In genomic region chr17:21271767-21272166, GRCh38 we compare ENCODE assay signal across 35 cellular contexts.
"Had no signal": no experiment of that assay in that cellular context is flagged by ENCODE, and none has a peak within 500 bp of the region (broad histone marks: within the 10 kb centered on the region; RNA-seq: fewer than 3 reads in every experiment).

No MANE protein-coding gene starts in this region.

- DNase-seq: activated B cell treated with CpG ODN at 0.5 μM for 24 hours; activated CD4-positive, alpha-beta T cell treated with anti-CD3 and anti-CD28 coated beads for 4 hours; activated CD4-positive, alpha-beta T cell treated with anti-CD3 and anti-CD28 coated beads, Interleukin-2, amount 10 ng/mL, durations not matched to agents 24 days and 14 days; activated CD4-positive, alpha-beta T cell treated with anti-CD3 and anti-CD28 coated beads, Interleukin-2, amount 50 U/mL, for 1 hour; activated CD4-positive, alpha-beta T cell treated with anti-CD3 and anti-CD28 coated beads, Interleukin-2, amount 50 U/mL, for 4 hours; activated CD4-positive, CD25-positive, alpha-beta regulatory T cell treated with anti-CD3 and anti-CD28 coated beads, Interleukin-2, amount 50 U/mL, for 72 hours; activated CD8-positive, alpha-beta memory T cell treated with anti-CD3 and anti-CD28 coated beads, Interleukin-2, amount 50 U/mL, for 4 hours; activated CD8-positive, alpha-beta T cell treated with anti-CD3 and anti-CD28 coated beads for 36 hours; activated effector memory CD4-positive, alpha-beta T cell treated with anti-CD3 and anti-CD28 coated beads, Interleukin-2, amount 50 U/mL, for 16 hours; activated gamma-delta T cell treated with Interleukin-2 at 50 U/mL for 16 hours; activated naive CD4-positive, alpha-beta T cell; activated naive CD4-positive, alpha-beta T cell treated with anti-CD3 and anti-CD28 coated beads for 36 hours; activated naive CD4-positive, alpha-beta T cell treated with anti-CD3 and anti-CD28 coated beads, Interleukin-2, amount 50 U/mL, for 16 hours; activated naive CD8-positive, alpha-beta T cell treated with anti-CD3 and anti-CD28 coated beads for 36 hours; activated T-cell treated with anti-CD3 and anti-CD28 coated beads for 4 hours; activated T-cell treated with anti-CD3 and anti-CD28 coated beads, Interleukin-2, amount 50 U/mL, for 1 hour; activated T-cell treated with anti-CD3 and anti-CD28 coated beads, Interleukin-2, amount 50 U/mL, for 4 hours; activated T-cell treated with anti-CD3 and anti-CD28 coated beads, Interleukin-2, amount 50 U/mL, for 72 hours; adrenal gland; amniotic stem cell; aorta; body of pancreas; brain microvascular endothelial cell; central memory CD4-positive, alpha-beta T cell; T-cell; T-helper 2 cell; T-helper 9 cell had no signal

- ATAC-seq: activated CD8-positive, alpha-beta T cell treated with anti-CD3 and anti-CD28 coated beads for 36 hours; activated naive CD4-positive, alpha-beta T cell treated with anti-CD3 and anti-CD28 coated beads, Interleukin-2, amount 50 U/mL, for 72 hours; activated T-cell treated with anti-CD3 and anti-CD28 coated beads, Interleukin-2, amount 50 U/mL, for 4 hours; activated T-cell treated with anti-CD3 and anti-CD28 coated beads, Interleukin-2, amount 50 U/mL, for 72 hours; activated T-helper 17 cell treated with anti-CD3 and anti-CD28 coated beads, Interleukin-2, amount 50 U/mL, for 72 hours; body of pancreas; T-cell had no signal

- H3K27me3 Mint-ChIP-seq: activated B cell treated with CpG ODN at 0.5 μM for 24 hours; activated CD4-positive, alpha-beta T cell treated with anti-CD3 and anti-CD28 coated beads, Interleukin-2, amount 10 ng/mL, durations not matched to agents 24 days and 14 days; activated CD8-positive, alpha-beta T cell treated with anti-CD3 and anti-CD28 coated beads for 36 hours; activated naive CD8-positive, alpha-beta T cell treated with anti-CD3 and anti-CD28 coated beads for 36 hours; activated T-helper 17 cell treated with anti-CD3 and anti-CD28 coated beads, Interleukin-2, amount 50 U/mL, for 72 hours; T-cell had no signal

- H3K27ac Mint-ChIP-seq: activated B cell treated with CpG ODN at 0.5 μM for 24 hours; activated CD4-positive, alpha-beta T cell treated with anti-CD3 and anti-CD28 coated beads, Interleukin-2, amount 10 ng/mL, durations not matched to agents 24 days and 14 days; activated CD8-positive, alpha-beta T cell treated with anti-CD3 and anti-CD28 coated beads for 36 hours; activated naive CD4-positive, alpha-beta T cell treated with anti-CD3 and anti-CD28 coated beads for 36 hours; activated naive CD8-positive, alpha-beta T cell treated with anti-CD3 and anti-CD28 coated beads for 36 hours; activated T-cell treated with anti-CD3 and anti-CD28 coated beads, Interleukin-2, amount 50 U/mL, for 72 hours; activated T-helper 1 cell treated with anti-CD3 and anti-CD28 coated beads, Interleukin-12 subunit alpha, Interleukin-12 subunit beta, Interleukin-2, Interleukin-4 antibody, amounts not matched to agents 30 ng/mL and 10 ng/mL and 1 ng/mL, durations not matched to agents 14 hours and 24 hours and 36 hours; activated T-helper 17 cell treated with anti-CD3 and anti-CD28 coated beads, Interleukin-2, amount 50 U/mL, for 72 hours; T-cell; T-helper 2 cell treated with Interferon-gamma antibody and Interleukin-4, amounts not matched to agents 5 μg/mL and 100 μg/mL, for 36 hours had no signal

- H3K4me3 ChIP-seq: adrenal gland, body of pancreas, breast epithelium had no signal

- H3K36me3 ChIP-seq: adrenal gland, brain microvascular endothelial cell, breast epithelium had no signal

- H3K36me3 Mint-ChIP-seq: activated naive CD4-positive, alpha-beta T cell treated with anti-CD3 and anti-CD28 coated beads, Interleukin-2, amount 50 U/mL, for 72 hours; activated naive CD8-positive, alpha-beta T cell treated with anti-CD3 and anti-CD28 coated beads for 36 hours; T-cell had no signal

- FAIRE-seq: astrocyte, TTC549 had no signal

- H3K27me3 ChIP-seq: adrenal gland, body of pancreas, brain microvascular endothelial cell, breast epithelium had no signal

- H3K27ac ChIP-seq: adrenal gland, body of pancreas, brain microvascular endothelial cell, breast epithelium, VCaP had no signal

- H3K9me3 Mint-ChIP-seq: activated B cell treated with CpG ODN at 0.5 μM for 24 hours; activated CD4-positive, alpha-beta T cell treated with anti-CD3 and anti-CD28 coated beads, Interleukin-2, amount 10 ng/mL, durations not matched to agents 24 days and 14 days; activated CD8-positive, alpha-beta T cell treated with anti-CD3 and anti-CD28 coated beads for 36 hours; activated naive CD4-positive, alpha-beta T cell treated with anti-CD3 and anti-CD28 coated beads for 36 hours; activated naive CD4-positive, alpha-beta T cell treated with anti-CD3 and anti-CD28 coated beads, Interleukin-2, amount 50 U/mL, for 72 hours; activated naive CD8-positive, alpha-beta T cell treated with anti-CD3 and anti-CD28 coated beads for 36 hours; activated T-cell treated with anti-CD3 and anti-CD28 coated beads, Interleukin-2, amount 50 U/mL, for 4 hours; activated T-cell treated with anti-CD3 and anti-CD28 coated beads, Interleukin-2, amount 50 U/mL, for 72 hours; activated T-helper 1 cell treated with anti-CD3 and anti-CD28 coated beads, Interleukin-12 subunit alpha, Interleukin-12 subunit beta, Interleukin-2, Interleukin-4 antibody, amounts not matched to agents 30 ng/mL and 10 ng/mL and 1 ng/mL, durations not matched to agents 14 hours and 24 hours and 36 hours; activated T-helper 17 cell treated with anti-CD3 and anti-CD28 coated beads, Interleukin-2, amount 50 U/mL, for 72 hours; T-cell; T-helper 2 cell treated with Interferon-gamma antibody and Interleukin-4, amounts not matched to agents 5 μg/mL and 100 μg/mL, for 36 hours had no signal

- H3K4me3 Mint-ChIP-seq: activated B cell treated with CpG ODN at 0.5 μM for 24 hours; activated CD4-positive, alpha-beta T cell treated with anti-CD3 and anti-CD28 coated beads, Interleukin-2, amount 10 ng/mL, durations not matched to agents 24 days and 14 days; activated CD8-positive, alpha-beta T cell treated with anti-CD3 and anti-CD28 coated beads for 36 hours; activated naive CD4-positive, alpha-beta T cell treated with anti-CD3 and anti-CD28 coated beads for 36 hours; activated naive CD8-positive, alpha-beta T cell treated with anti-CD3 and anti-CD28 coated beads for 36 hours; activated T-cell treated with anti-CD3 and anti-CD28 coated beads, Interleukin-2, amount 50 U/mL, for 4 hours; activated T-cell treated with anti-CD3 and anti-CD28 coated beads, Interleukin-2, amount 50 U/mL, for 72 hours; activated T-helper 1 cell treated with anti-CD3 and anti-CD28 coated beads, Interleukin-12 subunit alpha, Interleukin-12 subunit beta, Interleukin-2, Interleukin-4 antibody, amounts not matched to agents 30 ng/mL and 10 ng/mL and 1 ng/mL, durations not matched to agents 14 hours and 24 hours and 36 hours; activated T-helper 17 cell treated with anti-CD3 and anti-CD28 coated beads, Interleukin-2, amount 50 U/mL, for 72 hours; T-cell; T-helper 2 cell treated with Interferon-gamma antibody and Interleukin-4, amounts not matched to agents 5 μg/mL and 100 μg/mL, for 36 hours had no signal

- H3K9me3 ChIP-seq: adrenal gland, body of pancreas, breast epithelium had no signal
